Comparison of ENCODE assay signal across 19 cellular contexts in genomic region chr2:64832926-64833325, GRCh38.
A peak's percentile ranks its signal among the peaks of the same experiment; 100 is the strongest.
DNase-seq lines count a peak whose midpoint lies in the region; ATAC-seq and TF ChIP-seq lines count a peak whose summit lies in the region.
"Had no signal": no experiment of that assay in that cellular context is flagged by ENCODE, and none has a peak within 500 bp of the region (broad histone marks: within the 10 kb centered on the region; RNA-seq: fewer than 3 reads in every experiment).

No MANE protein-coding gene starts in this region.

- H3K9me3 Mint-ChIP-seq in Calu3 (ENCODE audit: low read depth, unreplicated experiment) (peaks cover 4% of the 10 kb centered on the region), chondrocyte (ENCODE audit: low read depth) (no peaks in the 10 kb centered on the region)

- CTCF ChIA-PET in Calu3 (lab: Charles Lee) (interaction anchor here (1.5 to 2.3 kb wide), 2 partner anchors 18 to 187 kb away, joined by 7 to 10 read pairs; no protein-coding TSS in a partner anchor), Panc1 (lab: Charles Lee) (no interaction called here)

- peak overlapping the region; percentile 84 for H3K9ac ChIP-seq in mesenchymal stem cell (ENCODE audit: low read length)

- H3K18ac ChIP-seq in mesenchymal stem cell (ENCODE audit: low read depth in 1 of 2, low read length in 2 of 2): no peak overlapping the region

- no peak overlapping the region for H2BK12ac ChIP-seq in mesenchymal stem cell (ENCODE audit: low read length in 2 of 2)

- H3K4me3 Mint-ChIP-seq in Calu3 (ENCODE audit: low read depth, unreplicated experiment): no peak overlapping the region
- no peak overlapping the region for H3K4me3 Mint-ChIP-seq in chondrocyte (ENCODE audit: unreplicated experiment)
- H3K4me3 Mint-ChIP-seq: B cell had no signal

- intact Hi-C loops in Calu3 (cut with micrococcal nuclease; ENCODE audit: unreplicated experiment): loop anchor here (5.0 to 10.0 kb wide), 2 partner anchors 66 to 188 kb away; no protein-coding TSS in a partner anchor
- intact Hi-C loops in Panc1 (cut with micrococcal nuclease; ENCODE audit: unreplicated experiment): no loop called here
- intact Hi-C loops in tibial artery (cut with DNase I; ENCODE audit: low total_unique reads): loop anchor here (10.0 kb wide), 1 partner anchor 58 kb away; no protein-coding TSS in a partner anchor
- intact Hi-C loops in esophagus muscularis mucosa (cut with DNase I): loop anchor here (5.0 kb wide), 1 partner anchor 66 kb away; no protein-coding TSS in a partner anchor

- WGBS in mesenchymal stem cell: 100% methylated on average over 1 of the region's 1 CpG
- WGBS in esophagus muscularis mucosa: 100% methylated on average over 1 of the region's 1 CpG

- no peak for ATAC-seq in Panc1

- no peaks in the 10 kb centered on the region for H3K36me3 ChIP-seq in Panc1 (ENCODE audit: control insufficient read depth, insufficient read depth, low read length)
- H3K36me3 ChIP-seq in mesenchymal stem cell (ENCODE audit: control insufficient read depth in 1 of 2, insufficient read depth in 2 of 2, low read depth in 1 of 2, low read length in 2 of 2): no peaks in the 10 kb centered on the region
- no peaks in the 10 kb centered on the region for H3K36me3 ChIP-seq in tibial artery
- no peaks in the 10 kb centered on the region for H3K36me3 ChIP-seq in esophagus muscularis mucosa

- TF ChIP-seq EP300 in esophagus muscularis mucosa (IDR thresholded peaks at IDR 0.05): no peak

- H3K4me3 ChIP-seq in Panc1 (ENCODE audit: low read depth in 2 of 2, low read length in 2 of 2) (no peak overlapping the region), mesenchymal stem cell (ENCODE audit: insufficient read depth in 1 of 2, low read depth in 1 of 2, low read length in 2 of 2) (no peak overlapping the region), tibial artery (no peak overlapping the region), esophagus muscularis mucosa (no peak overlapping the region)

- H2BK15ac ChIP-seq in mesenchymal stem cell (ENCODE audit: low read depth, poor library complexity, severe bottlenecking): no peak overlapping the region

- in situ Hi-C loops in Panc1 (cut with HindIII; ENCODE audit: low pct_unique_long_range_greater_than_20kb, low sequenced_read_pairs): no loop called here

- peak overlapping the region; percentile 22 for H3K27ac Mint-ChIP-seq in Calu3 (ENCODE audit: unreplicated experiment)
- no peak overlapping the region for H3K27ac Mint-ChIP-seq in chondrocyte (ENCODE audit: unreplicated experiment)
- H3K27ac Mint-ChIP-seq: B cell had no signal

- H3K4me2 ChIP-seq in mesenchymal stem cell (ENCODE audit: low read length, poor library complexity, severe bottlenecking): no peak overlapping the region

- H3K36me3 Mint-ChIP-seq in Calu3 (ENCODE audit: insufficient read depth, unreplicated experiment): peaks cover 9% of the 10 kb centered on the region
- H3K36me3 Mint-ChIP-seq in chondrocyte (ENCODE audit: low read depth): no peaks in the 10 kb centered on the region

- no peak for TF ChIP-seq POLR2A in esophagus muscularis mucosa (IDR thresholded peaks at IDR 0.05; ENCODE audit: low read depth)

- TF ChIP-seq CTCF in Calu3 (IDR thresholded peaks at IDR 0.05; ENCODE audit: unreplicated experiment) (no peak), Panc1 (IDR thresholded peaks at IDR 0.05) (no peak), chondrocyte (IDR thresholded peaks at IDR 0.05) (no peak), tibial artery (IDR thresholded peaks at IDR 0.05) (no peak), esophagus muscularis mucosa (IDR thresholded peaks at IDR 0.05) (no peak)

- H3K27me3 Mint-ChIP-seq in Calu3 (ENCODE audit: unreplicated experiment): no peaks in the 10 kb centered on the region
- H3K27me3 Mint-ChIP-seq in chondrocyte (ENCODE audit: low read depth): no peaks in the 10 kb centered on the region
- H3K27me3 Mint-ChIP-seq: B cell had no signal

- H3K9me3 ChIP-seq in Panc1 (ENCODE audit: control insufficient read depth, insufficient read depth, low read depth, low read length): no peaks in the 10 kb centered on the region
- H3K9me3 ChIP-seq in mesenchymal stem cell (ENCODE audit: control insufficient read depth, low read length): no peaks in the 10 kb centered on the region
- no peaks in the 10 kb centered on the region for H3K9me3 ChIP-seq in tibial artery
- H3K9me3 ChIP-seq in esophagus muscularis mucosa: no peaks in the 10 kb centered on the region

- no peak overlapping the region for H4K8ac ChIP-seq in mesenchymal stem cell (ENCODE audit: low read length)

- H2AFZ ChIP-seq in mesenchymal stem cell (ENCODE audit: low read depth, low read length): no peak overlapping the region

- H2AK5ac ChIP-seq in mesenchymal stem cell (ENCODE audit: low read length, severe bottlenecking): no peak overlapping the region

- no peak overlapping the region for H3K4ac ChIP-seq in mesenchymal stem cell (ENCODE audit: low read depth in 1 of 2, low read length in 2 of 2)

- H2BK5ac ChIP-seq in mesenchymal stem cell (ENCODE audit: low read depth, low read length, poor library complexity, severe bottlenecking): no peak overlapping the region

- no peak overlapping the region for H3K23ac ChIP-seq in mesenchymal stem cell (ENCODE audit: low read length in 2 of 2)

- no peak for DNase-seq in Calu3
- DNase-seq in Panc1 (ENCODE audit: low read depth, low spot score): no peak
- peak; percentile 37 for DNase-seq in epithelial cell of prostate (ENCODE audit: low read depth, low spot score)
- no peak for DNase-seq in mesenchymal stem cell
- no peak for DNase-seq in chondrocyte (ENCODE audit: low spot score)
- no peak for DNase-seq in NCI-H510A treated with DMSO at 0.1 percent for 48 hours (lab: John Stamatoyannopoulos, UW)
- DNase-seq in tibial artery: no peak
- DNase-seq in esophagus muscularis mucosa (ENCODE audit: extremely low spot score): no peak
- DNase-seq: DMS 273 treated with DMSO at 0.1 percent for 48 hours, DND-41, GOT3, NCI-H1092 treated with DMSO at 0.1 percent for 48 hours, NCI-H146, NCI-H2081, NCI-H446 treated with DMSO at 0.1 percent for 48 hours, NCI-H748 treated with DMSO at 0.1 percent for 48 hours, OCI-M1, RPMI8226 had no signal

- H2BK120ac ChIP-seq in mesenchymal stem cell (ENCODE audit: low read depth, low read length): no peak overlapping the region

- peaks cover 18% of the 10 kb centered on the region for H3K4me1 ChIP-seq in Panc1 (ENCODE audit: control insufficient read depth, insufficient read depth, low read length)
- peaks cover 9% of the 10 kb centered on the region for H3K4me1 ChIP-seq in mesenchymal stem cell (ENCODE audit: control insufficient read depth, insufficient read depth, low read depth, low read length)
- peaks cover 0 to 11% (median 7%) of the 10 kb centered on the region in 4 donors for H3K4me1 ChIP-seq in tibial artery
- peaks cover 9 to 16% (median 13%) of the 10 kb centered on the region in 4 donors for H3K4me1 ChIP-seq in esophagus muscularis mucosa

- H3K79me1 ChIP-seq in mesenchymal stem cell (replicated peaks; ENCODE audit: low read length, poor library complexity, severe bottlenecking): no peaks in the 10 kb centered on the region

- H3K4me1 Mint-ChIP-seq in Calu3 (ENCODE audit: low read depth, unreplicated experiment): peaks cover 67% of the 10 kb centered on the region
- peaks cover 19% of the 10 kb centered on the region for H3K4me1 Mint-ChIP-seq in chondrocyte (ENCODE audit: low read depth)

- no peak overlapping the region for H4K91ac ChIP-seq in mesenchymal stem cell (ENCODE audit: low read length)

- H3K27me3 ChIP-seq in Panc1 (ENCODE audit: control insufficient read depth, insufficient read depth, low read length): no peaks in the 10 kb centered on the region
- no peaks in the 10 kb centered on the region for H3K27me3 ChIP-seq in mesenchymal stem cell (ENCODE audit: control insufficient read depth in 1 of 2, insufficient read depth in 1 of 2, low read length in 2 of 2)
- H3K27me3 ChIP-seq in tibial artery: no peaks in the 10 kb centered on the region
- no peaks in the 10 kb centered on the region for H3K27me3 ChIP-seq in esophagus muscularis mucosa

- no TSS peak for BruUV-seq in Calu3 (replicated peaks; lab: Mats Ljungman, UMichigan)
- no TSS peak for BruUV-seq in Panc1 (replicated peaks; lab: Mats Ljungman, UMichigan)

- H3K27ac ChIP-seq in Panc1 (ENCODE audit: low read length) (0 out of 2 replicates have a peak overlapping the region, but pooled peaks have one; percentile 45), epithelial cell of prostate (peak overlapping the region; percentile 78), mesenchymal stem cell (ENCODE audit: low read length, poor library complexity, severe bottlenecking) (no peak overlapping the region), tibial artery (no peak overlapping the region), esophagus muscularis mucosa (replicated peaks in 1 of 4) (no peak overlapping the region)

- POLR2A ChIA-PET in Panc1 (lab: Charles Lee): no interaction called here

- H3K14ac ChIP-seq in mesenchymal stem cell (ENCODE audit: low read length in 2 of 2): no peak overlapping the region

Comparison
In these comparisons a context has a peak if more than half of its experiments do, and no peak if none do; other contexts are left out.
1. H3K27ac ChIP-seq: peak in Panc1 (single experiment) and epithelial cell of prostate (single experiment); none in mesenchymal stem cell (single experiment), tibial artery (0 of 2) and esophagus muscularis mucosa (0 of 4).